ENCODE assay signal across 8 cellular contexts in the genomic region with DNA sequence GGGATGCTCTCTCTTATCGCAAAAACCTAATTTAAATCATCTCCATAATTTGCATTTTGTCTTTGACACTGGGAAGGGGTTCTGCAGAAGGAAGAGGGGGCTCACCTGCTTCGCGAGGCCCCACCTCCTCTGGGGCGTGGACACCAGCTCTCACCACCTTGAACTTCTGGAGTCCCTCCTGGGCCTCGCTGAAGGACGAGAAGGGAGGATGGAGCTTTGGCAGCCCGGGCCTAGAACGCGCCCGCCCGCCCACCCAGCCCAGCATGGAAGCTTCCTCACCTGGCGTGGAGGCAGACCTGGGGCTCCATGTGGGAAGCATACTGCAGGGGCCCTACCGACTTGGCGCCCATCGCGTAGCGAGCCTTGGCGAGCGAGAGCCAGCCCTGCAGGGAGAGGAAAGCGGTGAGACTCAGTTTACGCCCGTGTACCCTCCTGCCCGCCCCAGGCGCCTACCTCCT. TPM values are rescaled to one million over a fixed set of nuclear protein-coding genes. Genes with fewer than 3 reads are reported as not detected.
DNase-seq lines count a peak whose midpoint lies in the region; ATAC-seq, FAIRE-seq and TF ChIP-seq lines count a peak whose summit lies in the region.

No MANE protein-coding gene starts in this region.

- H3K23me2 ChIP-seq in H1 (ENCODE audit: low read depth, low read length): no peaks in the 10 kb centered on the region

- DNase-seq in GM12864 (ENCODE audit: low read depth): no peak
- no peak for DNase-seq in HFFc6
- DNase-seq in Panc1 (ENCODE audit: low read depth, low spot score): no peak
- no peak for DNase-seq in H1 (ENCODE audit: low read depth in 1 of 2, low spot score in 2 of 2)
- DNase-seq in nephron progenitor cell: no peak
- DNase-seq in cerebellar nuclear complex (lab: John Stamatoyannopoulos, UW): no peak
- no peak for DNase-seq in islet precursor cell
- DNase-seq in NCI-H524 treated with DMSO at 0.1 percent for 48 hours (lab: John Stamatoyannopoulos, UW): no peak

- no peak overlapping the region for H4K8ac ChIP-seq in H1 (ENCODE audit: extremely low read depth, insufficient read depth, low read length)

- H4K20me1 ChIP-seq in H1 (replicated peaks in 1 of 2; ENCODE audit: control insufficient read depth in 1 of 2, insufficient read depth in 2 of 2, low read length in 2 of 2): peaks cover 1 to 13% of the 10 kb centered on the region in 2 experiments

- no peak overlapping the region for H3K56ac ChIP-seq in H1 (replicated peaks; ENCODE audit: insufficient read length, low read depth, low read length)

- POLR2A ChIA-PET in Panc1 (lab: Charles Lee): no interaction called here
- POLR2A ChIA-PET in H1 (lab: Charles Lee; ENCODE audit: partially characterized antibody): interaction anchor here (1.1 to 4.2 kb wide), 6 partner anchors 9 to 161 kb away, joined by 4 to 72 read pairs (median 15); a partner anchor contains a TSS

- H3K14ac ChIP-seq in H1 (ENCODE audit: insufficient read length): no peak overlapping the region

- H3K23ac ChIP-seq in H1 (ENCODE audit: insufficient read length): no peak overlapping the region

- in situ Hi-C loops in Panc1 (cut with HindIII; ENCODE audit: low pct_unique_long_range_greater_than_20kb, low sequenced_read_pairs): no loop called here

- H3K36me3 ChIP-seq in Panc1 (ENCODE audit: control insufficient read depth, insufficient read depth, low read length) (peaks cover 9% of the 10 kb centered on the region), H1 (ENCODE audit: control insufficient read depth in 2 of 4, insufficient read depth in 4 of 4, low read length in 3 of 4) (peaks cover 13 to 24% (median 23%) of the 10 kb centered on the region in 4 experiments)

- H3K4me3 Mint-ChIP-seq in HFFc6 (peak overlapping the region; percentile 99), nephron progenitor cell (peak overlapping the region; percentile 100)

- no peak for TF ChIP-seq EP300 in H1 (IDR thresholded peaks at IDR 0.05; ENCODE audit: borderline replicate concordance in 1 of 2, low read depth in 2 of 2, low read length in 2 of 2)

- H3K4me2 ChIP-seq in H1 (ENCODE audit: insufficient read depth in 1 of 2, low read depth in 2 of 2, low read length in 2 of 2): peak overlapping the region; percentile 62 to 89

- peak overlapping the region; percentile 63; the same call in 1 of the 2 replicates for H3K18ac ChIP-seq in H1 (ENCODE audit: extremely low read depth, low read length)

- H3K9me3 ChIP-seq in Panc1 (ENCODE audit: control insufficient read depth, insufficient read depth, low read depth, low read length) (no peaks in the 10 kb centered on the region), H1 (ENCODE audit: insufficient read depth in 2 of 2, low read depth in 1 of 2, low read length in 1 of 2) (no peaks in the 10 kb centered on the region)

- H3K27ac Mint-ChIP-seq in HFFc6 (peak overlapping the region; percentile 94), nephron progenitor cell (peak overlapping the region; percentile 98)

- peak overlapping the region; percentile 67 to 84 (median 78) for H3K9ac ChIP-seq in H1 (replicated peaks in 1 of 4; ENCODE audit: extremely low read depth in 1 of 4, low read depth in 3 of 4, low read length in 3 of 4)

- BruUV-seq in Panc1 (replicated peaks; lab: Mats Ljungman, UMichigan): no TSS peak

- peaks cover 28% of the 10 kb centered on the region for H3K36me3 Mint-ChIP-seq in HFFc6 (ENCODE audit: low read depth)
- H3K36me3 Mint-ChIP-seq in nephron progenitor cell (ENCODE audit: low read depth): peaks cover 46% of the 10 kb centered on the region

- H3K4me3 ChIP-seq in GM12864 (ENCODE audit: low read depth, low read length) (peak overlapping the region; percentile 67), Panc1 (ENCODE audit: low read depth in 2 of 2, low read length in 2 of 2) (peak overlapping the region; percentile 82 to 96), H1 (ENCODE audit: extremely low read depth in 1 of 4, insufficient read depth in 2 of 4, low read depth in 3 of 4, low read length in 4 of 4) (peak overlapping the region; percentile 77 to 93 (median 84))

- CTCF ChIA-PET in Panc1 (lab: Charles Lee) (interaction anchor here (1.1 to 1.5 kb wide), 2 partner anchors 8 to 9 kb away, joined by 3 read pairs; no protein-coding TSS in a partner anchor), H1 (lab: Charles Lee; ENCODE audit: partially characterized antibody) (interaction anchor here (0.6 to 2.5 kb wide), 5 partner anchors 8 to 46 kb away, joined by 3 to 14 read pairs (median 5); no protein-coding TSS in a partner anchor)

- H3K27me3 ChIP-seq in Panc1 (ENCODE audit: control insufficient read depth, insufficient read depth, low read length) (no peaks in the 10 kb centered on the region), H1 (replicated peaks in 1 of 4; ENCODE audit: control insufficient read depth in 3 of 4, extremely low read depth in 1 of 4, insufficient read depth in 3 of 4, low read length in 3 of 4) (no peaks in the 10 kb centered on the region)

- H3K4me1 Mint-ChIP-seq in HFFc6 (ENCODE audit: low read depth) (peaks cover 32% of the 10 kb centered on the region), nephron progenitor cell (peaks cover 38% of the 10 kb centered on the region)

- no peak for TF ChIP-seq POLR2A in H1 (IDR thresholded peaks at IDR 0.05; ENCODE audit: control extremely low read depth in 1 of 2, low read depth in 2 of 2, low read length in 2 of 2)

- TF ChIP-seq CTCF in GM12864 (IDR thresholded peaks at IDR 0.05; ENCODE audit: low read depth, low read length, missing control alignments): no peak
- no peak for TF ChIP-seq CTCF in HFFc6 (IDR thresholded peaks at IDR 0.05)
- no peak for TF ChIP-seq CTCF in Panc1 (IDR thresholded peaks at IDR 0.05)
- TF ChIP-seq CTCF in H1 (IDR thresholded peaks at IDR 0.05; ENCODE audit: control extremely low read depth in 1 of 3, insufficient read depth in 1 of 3, low read depth in 1 of 3, low read length in 3 of 3): no peak
- no peak for TF ChIP-seq CTCF in nephron progenitor cell (IDR thresholded peaks at IDR 0.05)

- H3K9me3 Mint-ChIP-seq in HFFc6: no peaks in the 10 kb centered on the region; the same call in 1 of the 2 replicates
- peaks cover 4% of the 10 kb centered on the region for H3K9me3 Mint-ChIP-seq in nephron progenitor cell

- peaks cover 9% of the 10 kb centered on the region for H3K79me1 ChIP-seq in H1 (ENCODE audit: low read depth, low read length)

- TF ChIP-seq RAD21 in H1 (IDR thresholded peaks at IDR 0.05 in 1 of 2, conservative IDR thresholded peaks at IDR 0.05 in 1 of 2; ENCODE audit: low read depth in 2 of 2, low read length in 2 of 2): no peak

- H2AK5ac ChIP-seq in H1 (ENCODE audit: low read depth, low read length): no peak overlapping the region

- no peak overlapping the region for H4K5ac ChIP-seq in H1 (ENCODE audit: insufficient read length, low read depth, low read length)

- H4K91ac ChIP-seq in H1 (replicated peaks; ENCODE audit: insufficient read length, low read length): peak overlapping the region; percentile 59

- H2BK20ac ChIP-seq in H1 (ENCODE audit: low read length): no peak overlapping the region

- H2BK15ac ChIP-seq in H1 (ENCODE audit: low read length): peak overlapping the region; percentile 72; the same call in 1 of the 2 replicates

- peak overlapping the region; percentile 91 for H2AFZ ChIP-seq in H1 (ENCODE audit: low read length)

- peaks cover 0 to 15% of the 10 kb centered on the region in 2 experiments; a peak in 2 of 4 replicates for H3K79me2 ChIP-seq in H1 (ENCODE audit: control insufficient read depth in 1 of 2, insufficient read depth in 2 of 2, low read length in 2 of 2)

- no peak for FAIRE-seq in H1 (lab: Jason Lieb, UNC)

- H2BK12ac ChIP-seq in H1 (ENCODE audit: low read depth, low read length): no peak overlapping the region

- H3K4me1 ChIP-seq in Panc1 (ENCODE audit: control insufficient read depth, insufficient read depth, low read length) (peaks cover 17% of the 10 kb centered on the region), H1 (replicated peaks in 1 of 4; ENCODE audit: control insufficient read depth in 3 of 4, insufficient read depth in 4 of 4, low read length in 3 of 4) (peaks cover 0 to 5% (median 4%) of the 10 kb centered on the region in 4 experiments; a peak in 4 of 7 replicates)

- intact Hi-C loops in Panc1 (cut with micrococcal nuclease; ENCODE audit: unreplicated experiment): no loop called here

- no peak overlapping the region for H2BK120ac ChIP-seq in H1 (replicated peaks; ENCODE audit: low read depth, low read length)

- WGBS in H1 (ENCODE audit: extremely low coverage in 1 of 2, insufficient coverage in 1 of 2, insufficient read length in 1 of 2, insufficient replicate concordance in 2 of 2, low coverage in 1 of 2, low lambda C conversion rate in 2 of 2, missing lambda C conversion rate in 1 of 2), 2 experiments: 3% methylated on average over 8 of the region's 24 CpGs; no CpG with 5 or more reads in 1 of the 2 experiments

- no peak overlapping the region; the same call in 1 of the 2 replicates for H2BK5ac ChIP-seq in H1 (ENCODE audit: low read depth, low read length)

- no peak for ATAC-seq in Panc1

- no peak overlapping the region for H3K4ac ChIP-seq in H1 (replicated peaks; ENCODE audit: insufficient read length, low read depth, low read length)

- H3K27ac ChIP-seq in Panc1 (ENCODE audit: low read length): peak overlapping the region; percentile 95
- H3K27ac ChIP-seq in H1 (ENCODE audit: low read depth, low read length): peak overlapping the region; percentile 43; the same call in 1 of the 2 replicates

- H3K27me3 Mint-ChIP-seq in HFFc6 (ENCODE audit: insufficient read depth) (peaks cover 14% of the 10 kb centered on the region), nephron progenitor cell (ENCODE audit: low read depth, poor library complexity) (peaks cover 8% of the 10 kb centered on the region)

RNA-seq across cellular contexts. Expression of a gene that starts 1.1 kb away (rescaled TPM):
- total RNA-seq in HFFc6 (2021; fragmentation: NEBNext Ultra II Directional; extraction: Animal tissue kit (Norgen Biotek cat#: 25700)): 100 to 1,000 TPM in 1 of 6 experiments, 10 to 100 TPM in 5; 79.9 to 103 (median 90.4) TPM
- 104 TPM for total RNA-seq in Panc1 (2021; ENCODE audit: unreplicated experiment)
- 162 TPM for polyA plus RNA-seq in Panc1 (2012; ENCODE audit: insufficient read length)
- 93.7 and 96.8 TPM in 2 replicates for total RNA-seq in H1 (2021; fragmentation: NEBNext Ultra II Directional; extraction: Animal tissue kit (Norgen Biotek cat#: 25700))
- 194 and 247 TPM in 2 replicates for polyA plus RNA-seq in H1 (2011; rRNA removed)
- 189 TPM for polyA plus RNA-seq in H1 (2011; cell fraction: cytosol; rRNA removed)
- 269 TPM for polyA plus RNA-seq in H1 (2011; cell fraction: nucleus; rRNA removed)
- polyA plus RNA-seq in H1 (2012, experiment 1 of 2): 70.7 to 139 TPM (median 137 TPM) in 4 replicates
- polyA plus RNA-seq in H1 (2012, experiment 2 of 2): 113 TPM
- polyA plus RNA-seq in H1 (2013, experiment 1 of 2): 86.8 TPM
- 83.2 TPM for polyA plus RNA-seq in H1 (2013, experiment 2 of 2)
- polyA minus RNA-seq in H1 (2011; rRNA and poly(A)+ RNA removed): 84.6 and 122 TPM in 2 replicates
- polyA minus RNA-seq in H1 (2011; cell fraction: cytosol; rRNA and poly(A)+ RNA removed): 62.7 TPM
- 90.4 TPM for polyA minus RNA-seq in H1 (2011; cell fraction: nucleus; rRNA and poly(A)+ RNA removed)

RNA-seq across cellular contexts. Expression of a gene that starts 14.3 kb away (rescaled TPM):
- 10 to 100 TPM; 15.5 to 18.9 (median 17.5) TPM for total RNA-seq in HFFc6 (2021; fragmentation: NEBNext Ultra II Directional; extraction: Animal tissue kit (Norgen Biotek cat#: 25700))
- total RNA-seq in Panc1 (2021; ENCODE audit: unreplicated experiment): 35.3 TPM
- 27.4 TPM for polyA plus RNA-seq in Panc1 (2012; ENCODE audit: insufficient read length)
- 13.1 and 14.7 TPM in 2 replicates for total RNA-seq in H1 (2021; fragmentation: NEBNext Ultra II Directional; extraction: Animal tissue kit (Norgen Biotek cat#: 25700))
- polyA plus RNA-seq in H1 (2011; rRNA removed): 13.2 and 15.6 TPM in 2 replicates
- 13.7 TPM for polyA plus RNA-seq in H1 (2011; cell fraction: cytosol; rRNA removed)
- polyA plus RNA-seq in H1 (2011; cell fraction: nucleus; rRNA removed): 32.1 TPM
- polyA plus RNA-seq in H1 (2012, experiment 1 of 2): 13.6 to 16.0 TPM (median 14.1 TPM) in 4 replicates
- 11.9 TPM for polyA plus RNA-seq in H1 (2012, experiment 2 of 2)
- polyA plus RNA-seq in H1 (2013, experiment 1 of 2): 12.5 TPM
- 10.5 TPM for polyA plus RNA-seq in H1 (2013, experiment 2 of 2)
- polyA minus RNA-seq in H1 (2011; rRNA and poly(A)+ RNA removed): 14.8 and 16.8 TPM in 2 replicates
- polyA minus RNA-seq in H1 (2011; cell fraction: cytosol; rRNA and poly(A)+ RNA removed): 4.0 TPM
- polyA minus RNA-seq in H1 (2011; cell fraction: nucleus; rRNA and poly(A)+ RNA removed): 21.0 TPM
